8 cellular contexts compared by ENCODE assay signal in genomic region chr11:75583710-75584658, GRCh38. TPM values are rescaled to one million over a fixed set of nuclear protein-coding genes. Genes with fewer than 3 reads are reported as not detected.
A peak's percentile ranks its signal among the peaks of the same experiment; 100 is the strongest.
DNase-seq lines count a peak whose midpoint lies in the region; ATAC-seq lines count a peak whose summit lies in the region.

No MANE protein-coding gene starts in this region.

- H3K27ac Mint-ChIP-seq in activated CD4-positive, alpha-beta memory T cell treated with anti-CD3 and anti-CD28 coated beads for 36 hours, result no peak overlapping the region

- H3K27me3 ChIP-seq in mucosa of stomach (ENCODE audit: control insufficient read depth, insufficient read depth, low read length), result peaks cover 12% of the 10 kb centered on the region

- DNase-seq in KBM-7, result peak; percentile 73
- peak; percentile 31 for DNase-seq in activated CD4-positive, alpha-beta memory T cell treated with anti-CD3 and anti-CD28 coated beads for 36 hours
- DNase-seq in fibroblast of peridontal ligament (ENCODE audit: extremely low read depth), result peak; percentile 79
- DNase-seq in ureter (ENCODE audit: low spot score), result peak; percentile 81
- DNase-seq in HuH-7 (ENCODE audit: low spot score), result no peak

- H3K9ac ChIP-seq in ES-I3 (ENCODE audit: low read depth, low read length) (peak overlapping the region; percentile 69), mucosa of stomach (ENCODE audit: low read length) (peak overlapping the region; percentile 82)

- peaks cover 16% of the 10 kb centered on the region for H3K4me1 Mint-ChIP-seq in activated CD4-positive, alpha-beta memory T cell treated with anti-CD3 and anti-CD28 coated beads for 36 hours (ENCODE audit: low read depth)

- in situ Hi-C loops in KBM-7 (cut with MboI; ENCODE audit: low pct_unique_long_range_greater_than_20kb, low sequenced_read_pairs), result no loop called here

- POLR2A ChIA-PET in activated CD4-positive, alpha-beta memory T cell treated with anti-CD3 and anti-CD28 coated beads for 36 hours (lab: Charles Lee), result interaction anchor here (1.1 kb wide), 1 partner anchor 22 kb away, joined by 5 read pairs; the partner anchor contains the start of gene SERPINH1

- H3K4me1 ChIP-seq in ES-I3 (ENCODE audit: insufficient read depth, low read length) (peaks cover 4% of the 10 kb centered on the region; the same call in 1 of the 2 replicates), mucosa of stomach (ENCODE audit: control insufficient read depth, insufficient read depth, low read length) (peaks cover 11% of the 10 kb centered on the region)

- H3K9me3 Mint-ChIP-seq in activated CD4-positive, alpha-beta memory T cell treated with anti-CD3 and anti-CD28 coated beads for 36 hours, result no peaks in the 10 kb centered on the region

- intact Hi-C loops in activated CD4-positive, alpha-beta memory T cell treated with anti-CD3 and anti-CD28 coated beads for 36 hours (cut with micrococcal nuclease), result loop anchor here (5.0 kb wide), 1 partner anchor 37 kb away; no protein-coding TSS in a partner anchor

- CTCF ChIA-PET in activated CD4-positive, alpha-beta memory T cell treated with anti-CD3 and anti-CD28 coated beads for 36 hours (lab: Charles Lee), result interaction anchor here (1.3 to 1.7 kb wide), 2 partner anchors 21 to 54 kb away, joined by 5 read pairs; partner anchors contain the start of gene SERPINH1

- no peak for ATAC-seq in HG02970 (IDR thresholded peaks at IDR 0.05; ENCODE audit: low FRiP score, unreplicated experiment)

- H3K36me3 ChIP-seq in ES-I3 (ENCODE audit: insufficient read depth, low read length) (no peaks in the 10 kb centered on the region), mucosa of stomach (ENCODE audit: control insufficient read depth, insufficient read depth, low read length) (no peaks in the 10 kb centered on the region)

- H3K27me3 Mint-ChIP-seq in activated CD4-positive, alpha-beta memory T cell treated with anti-CD3 and anti-CD28 coated beads for 36 hours, result no peaks in the 10 kb centered on the region

- no peaks in the 10 kb centered on the region for H3K36me3 Mint-ChIP-seq in activated CD4-positive, alpha-beta memory T cell treated with anti-CD3 and anti-CD28 coated beads for 36 hours

- no peaks in the 10 kb centered on the region for H3K9me3 ChIP-seq in ES-I3 (ENCODE audit: control insufficient read depth, insufficient read depth, low read length)
- no peaks in the 10 kb centered on the region for H3K9me3 ChIP-seq in mucosa of stomach (ENCODE audit: control insufficient read depth, low read length)

- H3K4me3 ChIP-seq in mucosa of stomach (ENCODE audit: low read length), result peak overlapping the region; percentile 63

- peak overlapping the region; percentile 73 for H3K4me3 Mint-ChIP-seq in activated CD4-positive, alpha-beta memory T cell treated with anti-CD3 and anti-CD28 coated beads for 36 hours

RNA-seq across cellular contexts. Expression of gene SERPINH1, which starts 21.9 kb away (rescaled TPM):
- 10 to 100 TPM; 15.2 to 17.4 TPM for total RNA-seq in activated CD4-positive, alpha-beta memory T cell treated with anti-CD3 and anti-CD28 coated beads for 36 hours
- total RNA-seq in ureter, result 109 TPM

RNA-seq across cellular contexts. Expression of gene GDPD5, which starts 58.2 kb away (rescaled TPM):
- 10 to 100 TPM; 26.5 to 32.0 TPM for total RNA-seq in activated CD4-positive, alpha-beta memory T cell treated with anti-CD3 and anti-CD28 coated beads for 36 hours
- 14.9 TPM for total RNA-seq in ureter
